ENCODE assay signal across 20 cellular contexts in the genomic region with DNA sequence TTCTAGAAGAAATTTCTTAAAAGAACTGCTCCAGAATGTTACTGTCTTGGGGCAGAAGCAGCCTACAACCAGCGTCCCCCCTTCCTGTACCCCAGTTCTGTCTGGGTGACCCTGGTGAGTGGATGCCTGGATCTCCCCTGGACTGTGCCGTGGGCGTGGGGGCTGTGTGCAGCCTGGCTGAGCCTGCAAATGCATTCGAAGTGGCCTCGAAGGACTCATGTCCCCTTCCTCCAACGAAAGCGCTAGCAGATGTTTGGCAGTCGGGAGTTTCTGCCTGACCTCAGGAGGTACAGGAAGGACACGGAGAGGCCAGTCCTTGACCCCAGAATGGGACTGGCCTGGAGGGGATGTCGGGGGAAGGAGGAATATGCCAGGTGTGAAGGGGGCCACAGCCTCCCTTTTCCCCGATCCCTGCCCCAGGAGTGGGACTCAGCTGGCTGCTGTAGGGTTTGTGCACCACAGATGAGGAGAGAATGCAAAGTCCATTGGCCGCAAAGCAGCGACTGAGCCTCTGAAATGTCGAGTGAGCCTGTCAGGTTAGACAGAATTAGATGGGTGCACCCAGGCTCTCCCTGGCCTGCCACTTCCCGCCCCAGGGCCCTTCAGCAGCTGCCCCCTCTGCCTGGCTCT. TPM values are rescaled to one million over a fixed set of nuclear protein-coding genes. Genes with fewer than 3 reads are reported as not detected.
"Had no signal": no experiment of that assay in that cellular context is flagged by ENCODE, and none has a peak within 500 bp of the region (broad histone marks: within the 10 kb centered on the region; RNA-seq: fewer than 3 reads in every experiment).

No MANE protein-coding gene starts in this region.

- H3K9me3 ChIP-seq: psoas muscle, thyroid gland, upper lobe of left lung, uterus had no signal

- ATAC-seq: effector memory CD8-positive, alpha-beta T cell; foreskin keratinocyte; left cardiac atrium; naive thymus-derived CD4-positive, alpha-beta T cell; psoas muscle had no signal

- DNase-seq: effector memory CD8-positive, alpha-beta T cell; erythroblast; foreskin keratinocyte; head of caudate nucleus; kidney; left cardiac atrium; mammary epithelial cell; naive thymus-derived CD4-positive, alpha-beta T cell; psoas muscle; small intestine; stimulated activated CD4-positive, alpha-beta T cell treated with anti-CD3 and anti-CD28 coated beads, Interleukin-12 subunit alpha, Interleukin-12 subunit beta, amount 100 ng/mL, for 4 hours; stimulated activated naive CD4-positive, alpha-beta T cell treated with Interleukin-2 at 50 U/mL for 16 hours; thyroid gland; upper lobe of left lung; uterus had no signal

- H3K9me3 Mint-ChIP-seq: effector memory CD8-positive, alpha-beta T cell; naive thymus-derived CD4-positive, alpha-beta T cell; neural progenitor cell had no signal

- H3K27me3 Mint-ChIP-seq: effector memory CD8-positive, alpha-beta T cell; naive thymus-derived CD4-positive, alpha-beta T cell had no signal

- H3K36me3 Mint-ChIP-seq: naive thymus-derived CD4-positive, alpha-beta T cell; neural progenitor cell had no signal

- H3K4me3 ChIP-seq: hepatocyte, neural progenitor cell, psoas muscle, thyroid gland, upper lobe of left lung, uterus had no signal

- H3K9ac ChIP-seq: neural progenitor cell had no signal

- H3K27ac ChIP-seq: foreskin keratinocyte, hepatocyte, neural progenitor cell, psoas muscle, thyroid gland, upper lobe of left lung, uterus had no signal

- H3K4me3 Mint-ChIP-seq: effector memory CD8-positive, alpha-beta T cell; naive thymus-derived CD4-positive, alpha-beta T cell; neural progenitor cell had no signal

- H3K4me1 Mint-ChIP-seq: naive thymus-derived CD4-positive, alpha-beta T cell; neural progenitor cell had no signal

- H3K36me3 ChIP-seq: neural progenitor cell, thyroid gland, upper lobe of left lung, uterus had no signal

- H3K4me1 ChIP-seq: foreskin keratinocyte, psoas muscle, thyroid gland had no signal

- H3K27ac Mint-ChIP-seq: effector memory CD8-positive, alpha-beta T cell; naive thymus-derived CD4-positive, alpha-beta T cell; neural progenitor cell had no signal

- H3K27me3 ChIP-seq: foreskin keratinocyte, hepatocyte, neural progenitor cell, thyroid gland, uterus had no signal

RNA-seq across cellular contexts. Expression of gene APCDD1L, which starts 45.6 kb away (rescaled TPM):
- total RNA-seq: liver; mesenteric fat pad; mononuclear cell; naive thymus-derived CD4-positive, alpha-beta T cell had no signal
- polyA plus RNA-seq: hepatocyte had no signal
